1 cellular context compared by ENCODE assay signal in the genomic region with DNA sequence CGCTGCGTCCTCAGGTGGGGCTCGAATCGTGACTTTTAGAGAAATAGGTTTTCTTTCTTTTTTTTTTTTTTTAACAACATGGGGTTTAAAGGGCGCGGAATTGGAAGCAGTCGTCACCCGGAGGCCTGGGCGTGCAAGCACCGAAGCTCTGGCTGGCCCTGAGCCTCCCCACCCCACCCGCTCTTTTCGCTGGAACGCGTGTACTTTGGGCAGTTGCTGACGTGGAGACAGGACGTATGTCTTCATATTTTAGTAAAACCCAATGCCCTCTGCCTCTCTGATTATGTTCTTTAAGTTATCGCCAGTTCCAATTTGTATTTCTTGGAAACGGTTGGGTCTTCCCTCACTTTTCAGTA.
TF ChIP-seq lines count a peak whose summit lies in the region.

No MANE protein-coding gene starts in this region.

TF ChIP-seq in K562, 482 proteins besides CTCF, POLR2A, EP300 and RAD21 (continued from another document and continues in another):
- TF ChIP-seq, protein P1, sequence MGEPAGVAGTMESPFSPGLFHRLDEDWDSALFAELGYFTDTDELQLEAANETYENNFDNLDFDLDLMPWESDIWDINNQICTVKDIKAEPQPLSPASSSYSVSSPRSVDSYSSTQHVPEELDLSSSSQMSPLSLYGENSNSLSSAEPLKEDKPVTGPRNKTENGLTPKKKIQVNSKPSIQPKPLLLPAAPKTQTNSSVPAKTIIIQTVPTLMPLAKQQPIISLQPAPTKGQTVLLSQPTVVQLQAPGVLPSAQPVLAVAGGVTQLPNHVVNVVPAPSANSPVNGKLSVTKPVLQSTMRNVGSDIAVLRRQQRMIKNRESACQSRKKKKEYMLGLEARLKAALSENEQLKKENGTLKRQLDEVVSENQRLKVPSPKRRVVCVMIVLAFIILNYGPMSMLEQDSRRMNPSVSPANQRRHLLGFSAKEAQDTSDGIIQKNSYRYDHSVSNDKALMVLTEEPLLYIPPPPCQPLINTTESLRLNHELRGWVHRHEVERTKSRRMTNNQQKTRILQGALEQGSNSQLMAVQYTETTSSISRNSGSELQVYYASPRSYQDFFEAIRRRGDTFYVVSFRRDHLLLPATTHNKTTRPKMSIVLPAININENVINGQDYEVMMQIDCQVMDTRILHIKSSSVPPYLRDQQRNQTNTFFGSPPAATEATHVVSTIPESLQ (CRISPR knock-in tag; IDR thresholded peaks at IDR 0.05): 0 out of 2 replicates have a peak, but pooled peaks have one; percentile 14
- TF ChIP-seq CTBP1 (IDR thresholded peaks at IDR 0.05; ENCODE audit: borderline replicate concordance): no peak
- no peak for TF ChIP-seq MYBL2 (IDR thresholded peaks at IDR 0.05; ENCODE audit: low read depth)
- TF ChIP-seq MYBL2 (CRISPR knock-in tag; IDR thresholded peaks at IDR 0.05; ENCODE audit: borderline replicate concordance): no peak
- no peak for TF ChIP-seq HDAC8 (tag; IDR thresholded peaks at IDR 0.05)
- TF ChIP-seq, protein P2, sequence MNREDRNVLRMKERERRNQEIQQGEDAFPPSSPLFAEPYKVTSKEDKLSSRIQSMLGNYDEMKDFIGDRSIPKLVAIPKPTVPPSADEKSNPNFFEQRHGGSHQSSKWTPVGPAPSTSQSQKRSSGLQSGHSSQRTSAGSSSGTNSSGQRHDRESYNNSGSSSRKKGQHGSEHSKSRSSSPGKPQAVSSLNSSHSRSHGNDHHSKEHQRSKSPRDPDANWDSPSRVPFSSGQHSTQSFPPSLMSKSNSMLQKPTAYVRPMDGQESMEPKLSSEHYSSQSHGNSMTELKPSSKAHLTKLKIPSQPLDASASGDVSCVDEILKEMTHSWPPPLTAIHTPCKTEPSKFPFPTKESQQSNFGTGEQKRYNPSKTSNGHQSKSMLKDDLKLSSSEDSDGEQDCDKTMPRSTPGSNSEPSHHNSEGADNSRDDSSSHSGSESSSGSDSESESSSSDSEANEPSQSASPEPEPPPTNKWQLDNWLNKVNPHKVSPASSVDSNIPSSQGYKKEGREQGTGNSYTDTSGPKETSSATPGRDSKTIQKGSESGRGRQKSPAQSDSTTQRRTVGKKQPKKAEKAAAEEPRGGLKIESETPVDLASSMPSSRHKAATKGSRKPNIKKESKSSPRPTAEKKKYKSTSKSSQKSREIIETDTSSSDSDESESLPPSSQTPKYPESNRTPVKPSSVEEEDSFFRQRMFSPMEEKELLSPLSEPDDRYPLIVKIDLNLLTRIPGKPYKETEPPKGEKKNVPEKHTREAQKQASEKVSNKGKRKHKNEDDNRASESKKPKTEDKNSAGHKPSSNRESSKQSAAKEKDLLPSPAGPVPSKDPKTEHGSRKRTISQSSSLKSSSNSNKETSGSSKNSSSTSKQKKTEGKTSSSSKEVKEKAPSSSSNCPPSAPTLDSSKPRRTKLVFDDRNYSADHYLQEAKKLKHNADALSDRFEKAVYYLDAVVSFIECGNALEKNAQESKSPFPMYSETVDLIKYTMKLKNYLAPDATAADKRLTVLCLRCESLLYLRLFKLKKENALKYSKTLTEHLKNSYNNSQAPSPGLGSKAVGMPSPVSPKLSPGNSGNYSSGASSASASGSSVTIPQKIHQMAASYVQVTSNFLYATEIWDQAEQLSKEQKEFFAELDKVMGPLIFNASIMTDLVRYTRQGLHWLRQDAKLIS (CRISPR knock-in tag; IDR thresholded peaks at IDR 0.05): no peak
- peak; percentile 86; the same call in 1 of the 2 replicates for TF ChIP-seq CREB3L1 (IDR thresholded peaks at IDR 0.05; ENCODE audit: borderline replicate concordance, low read depth)
- no peak for TF ChIP-seq RHOXF2B (CRISPR knock-in tag; conservative IDR thresholded peaks at IDR 0.05)
- TF ChIP-seq NFIX (CRISPR knock-in tag; IDR thresholded peaks at IDR 0.05; ENCODE audit: low read depth): no peak
- TF ChIP-seq ZNF778 (CRISPR knock-in tag; IDR thresholded peaks at IDR 0.05): no peak
- TF ChIP-seq, protein P3, sequence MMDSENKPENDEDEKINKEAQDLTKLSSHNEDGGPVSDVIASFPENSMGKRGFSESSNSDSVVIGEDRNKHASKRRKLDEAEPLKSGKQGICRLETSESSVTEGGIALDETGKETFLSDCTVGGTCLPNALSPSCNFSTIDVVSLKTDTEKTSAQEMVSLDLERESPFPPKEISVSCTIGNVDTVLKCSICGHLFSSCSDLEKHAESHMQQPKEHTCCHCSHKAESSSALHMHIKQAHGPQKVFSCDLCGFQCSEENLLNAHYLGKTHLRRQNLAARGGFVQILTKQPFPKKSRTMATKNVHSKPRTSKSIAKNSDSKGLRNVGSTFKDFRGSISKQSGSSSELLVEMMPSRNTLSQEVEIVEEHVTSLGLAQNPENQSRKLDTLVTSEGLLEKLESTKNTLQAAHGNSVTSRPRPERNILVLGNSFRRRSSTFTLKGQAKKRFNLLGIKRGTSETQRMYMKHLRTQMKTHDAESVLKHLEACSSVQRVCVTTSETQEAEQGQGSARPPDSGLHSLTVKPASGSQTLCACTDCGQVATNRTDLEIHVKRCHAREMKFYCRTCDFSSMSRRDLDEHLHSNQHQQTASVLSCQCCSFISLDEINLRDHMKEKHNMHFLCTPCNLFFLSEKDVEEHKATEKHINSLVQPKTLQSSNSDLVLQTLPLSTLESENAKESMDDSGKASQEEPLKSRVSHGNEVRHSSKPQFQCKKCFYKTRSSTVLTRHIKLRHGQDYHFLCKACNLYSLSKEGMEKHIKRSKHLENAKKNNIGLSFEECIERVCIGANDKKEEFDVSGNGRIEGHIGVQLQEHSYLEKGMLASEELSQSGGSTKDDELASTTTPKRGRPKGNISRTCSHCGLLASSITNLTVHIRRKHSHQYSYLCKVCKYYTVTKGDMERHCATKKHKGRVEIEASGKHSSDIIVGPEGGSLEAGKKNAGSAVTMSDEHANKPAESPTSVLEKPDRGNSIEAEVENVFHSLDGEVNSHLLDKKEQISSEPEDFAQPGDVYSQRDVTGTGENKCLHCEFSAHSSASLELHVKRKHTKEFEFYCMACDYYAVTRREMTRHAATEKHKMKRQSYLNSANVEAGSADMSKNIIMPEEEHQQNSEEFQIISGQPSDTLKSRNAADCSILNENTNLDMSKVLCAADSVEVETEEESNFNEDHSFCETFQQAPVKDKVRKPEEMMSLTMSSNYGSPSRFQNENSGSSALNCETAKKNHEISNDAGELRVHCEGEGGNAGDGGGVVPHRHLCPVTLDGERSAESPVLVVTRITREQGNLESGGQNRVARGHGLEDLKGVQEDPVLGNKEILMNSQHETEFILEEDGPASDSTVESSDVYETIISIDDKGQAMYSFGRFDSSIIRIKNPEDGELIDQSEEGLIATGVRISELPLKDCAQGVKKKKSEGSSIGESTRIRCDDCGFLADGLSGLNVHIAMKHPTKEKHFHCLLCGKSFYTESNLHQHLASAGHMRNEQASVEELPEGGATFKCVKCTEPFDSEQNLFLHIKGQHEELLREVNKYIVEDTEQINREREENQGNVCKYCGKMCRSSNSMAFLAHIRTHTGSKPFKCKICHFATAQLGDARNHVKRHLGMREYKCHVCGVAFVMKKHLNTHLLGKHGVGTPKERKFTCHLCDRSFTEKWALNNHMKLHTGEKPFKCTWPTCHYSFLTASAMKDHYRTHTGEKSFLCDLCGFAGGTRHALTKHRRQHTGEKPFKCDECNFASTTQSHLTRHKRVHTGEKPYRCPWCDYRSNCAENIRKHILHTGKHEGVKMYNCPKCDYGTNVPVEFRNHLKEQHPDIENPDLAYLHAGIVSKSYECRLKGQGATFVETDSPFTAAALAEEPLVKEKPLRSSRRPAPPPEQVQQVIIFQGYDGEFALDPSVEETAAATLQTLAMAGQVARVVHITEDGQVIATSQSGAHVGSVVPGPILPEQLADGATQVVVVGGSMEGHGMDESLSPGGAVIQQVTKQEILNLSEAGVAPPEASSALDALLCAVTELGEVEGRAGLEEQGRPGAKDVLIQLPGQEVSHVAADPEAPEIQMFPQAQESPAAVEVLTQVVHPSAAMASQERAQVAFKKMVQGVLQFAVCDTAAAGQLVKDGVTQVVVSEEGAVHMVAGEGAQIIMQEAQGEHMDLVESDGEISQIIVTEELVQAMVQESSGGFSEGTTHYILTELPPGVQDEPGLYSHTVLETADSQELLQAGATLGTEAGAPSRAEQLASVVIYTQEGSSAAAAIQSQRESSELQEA (IDR thresholded peaks at IDR 0.05; ENCODE audit: low read depth): no peak
- no peak for TF ChIP-seq OTX1 (CRISPR knock-in tag; IDR thresholded peaks at IDR 0.05)
- TF ChIP-seq, protein P4, sequence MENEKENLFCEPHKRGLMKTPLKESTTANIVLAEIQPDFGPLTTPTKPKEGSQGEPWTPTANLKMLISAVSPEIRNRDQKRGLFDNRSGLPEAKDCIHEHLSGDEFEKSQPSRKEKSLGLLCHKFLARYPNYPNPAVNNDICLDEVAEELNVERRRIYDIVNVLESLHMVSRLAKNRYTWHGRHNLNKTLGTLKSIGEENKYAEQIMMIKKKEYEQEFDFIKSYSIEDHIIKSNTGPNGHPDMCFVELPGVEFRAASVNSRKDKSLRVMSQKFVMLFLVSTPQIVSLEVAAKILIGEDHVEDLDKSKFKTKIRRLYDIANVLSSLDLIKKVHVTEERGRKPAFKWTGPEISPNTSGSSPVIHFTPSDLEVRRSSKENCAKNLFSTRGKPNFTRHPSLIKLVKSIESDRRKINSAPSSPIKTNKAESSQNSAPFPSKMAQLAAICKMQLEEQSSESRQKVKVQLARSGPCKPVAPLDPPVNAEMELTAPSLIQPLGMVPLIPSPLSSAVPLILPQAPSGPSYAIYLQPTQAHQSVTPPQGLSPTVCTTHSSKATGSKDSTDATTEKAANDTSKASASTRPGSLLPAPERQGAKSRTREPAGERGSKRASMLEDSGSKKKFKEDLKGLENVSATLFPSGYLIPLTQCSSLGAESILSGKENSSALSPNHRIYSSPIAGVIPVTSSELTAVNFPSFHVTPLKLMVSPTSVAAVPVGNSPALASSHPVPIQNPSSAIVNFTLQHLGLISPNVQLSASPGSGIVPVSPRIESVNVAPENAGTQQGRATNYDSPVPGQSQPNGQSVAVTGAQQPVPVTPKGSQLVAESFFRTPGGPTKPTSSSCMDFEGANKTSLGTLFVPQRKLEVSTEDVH (IDR thresholded peaks at IDR 0.05; ENCODE audit: low read depth, partially characterized antibody): peak; percentile 3
- TF ChIP-seq NEUROD1 (IDR thresholded peaks at IDR 0.05; ENCODE audit: borderline replicate concordance, low read depth, low read length, partially characterized antibody): peak; percentile 2
- peak; percentile 3 for TF ChIP-seq CHD1 (IDR thresholded peaks at IDR 0.05; ENCODE audit: low read length)
- TF ChIP-seq SIN3A (IDR thresholded peaks at IDR 0.05; ENCODE audit: borderline replicate concordance in 2 of 2, control insufficient read depth in 1 of 2, low read depth in 2 of 2, low read length in 2 of 2): peak; percentile 46 to 55; a peak in 1 of 4 replicates
- no peak for TF ChIP-seq ZNF134 (CRISPR knock-in tag; conservative IDR thresholded peaks at IDR 0.05)
- TF ChIP-seq HDAC1 (IDR thresholded peaks at IDR 0.05): 0 out of 4 replicates have a peak, but pooled peaks of 1 of the 2 experiments have one; percentile 8
- 0 out of 4 replicates have a peak, but pooled peaks of 1 of the 2 experiments have one; percentile 42 for TF ChIP-seq UBTF (IDR thresholded peaks at IDR 0.05; ENCODE audit: borderline replicate concordance in 1 of 2, low read depth in 2 of 2, low read length in 2 of 2)
- 0 out of 2 replicates have a peak, but pooled peaks have one; percentile 19 for TF ChIP-seq NBN (IDR thresholded peaks at IDR 0.05; ENCODE audit: low read depth)
- TF ChIP-seq AFF1 (IDR thresholded peaks at IDR 0.05; ENCODE audit: low read depth in 1 of 2, partially characterized antibody in 2 of 2): peak in 1 of 2 experiments; percentile 21
